In the genomic region with DNA sequence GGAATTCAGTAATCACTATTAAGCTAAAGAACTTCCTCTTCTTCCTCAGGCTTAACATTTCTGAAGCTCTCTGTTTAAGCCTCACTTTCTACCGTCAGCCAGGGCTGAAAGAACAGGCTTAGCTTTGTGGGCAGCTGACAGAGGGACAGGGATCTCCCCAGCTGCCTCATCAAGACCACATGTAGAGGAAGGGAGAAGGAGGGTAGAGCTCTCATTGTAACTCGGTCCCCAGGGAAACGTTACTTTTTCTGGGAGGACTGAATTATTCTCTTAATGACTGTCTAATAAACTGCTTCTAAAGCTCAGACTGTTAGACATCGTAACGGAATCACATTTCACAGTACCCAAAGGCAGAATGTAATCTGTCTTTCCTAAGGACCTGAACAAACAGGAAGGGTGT, we compare ENCODE assay signal across 16 cellular contexts.
DNase-seq lines count a peak whose midpoint lies in the region; ATAC-seq and TF ChIP-seq lines count a peak whose summit lies in the region.
"Had no signal": no experiment of that assay in that cellular context is flagged by ENCODE, and none has a peak within 500 bp of the region (broad histone marks: within the 10 kb centered on the region; RNA-seq: fewer than 3 reads in every experiment).

No MANE protein-coding gene starts in this region.

- H4K20me1 ChIP-seq in IMR-90 (ENCODE audit: insufficient read depth, low read length) = no peaks in the 10 kb centered on the region

- no peaks in the 10 kb centered on the region for H3K9me3 ChIP-seq in IMR-90 (ENCODE audit: control insufficient read depth, insufficient read depth, low read length)
- H3K9me3 ChIP-seq: A549, prostate gland had no signal

- no CpG with 5 or more reads among the region's 5 CpGs for WGBS in IMR-90 (ENCODE audit: extremely low coverage in 2 of 2, insufficient read length in 1 of 2), 2 experiments

- no peak overlapping the region for H2AK5ac ChIP-seq in IMR-90 (ENCODE audit: low read depth, low read length)

- no peak for TF ChIP-seq RAD21 in IMR-90 (IDR thresholded peaks at IDR 0.05; ENCODE audit: low read length)

- no peak for DNase-seq in activated naive CD4-positive, alpha-beta T cell treated with anti-CD3 and anti-CD28 coated beads, Interleukin-2, amount 10 ng/mL, durations not matched to agents 7 days and 5 days
- DNase-seq in IMR-90 = no peak
- DNase-seq in fibroblast of mammary gland (ENCODE audit: low read depth) = peak; percentile 1
- DNase-seq in activated CD8-positive, alpha-beta T cell treated with anti-CD3 and anti-CD28 coated beads for 36 hours = no peak
- no peak for DNase-seq in stimulated activated naive CD8-positive, alpha-beta T cell treated with anti-CD3 and anti-CD28 coated beads, Interleukin-15, amount 100 ng/mL, for 72 hours
- DNase-seq in HCEC 1CT = no peak
- DNase-seq in NCI-H2196 (lab: John Stamatoyannopoulos, UW; ENCODE audit: unreplicated experiment) = no peak
- DNase-seq: activated gamma-delta T cell, GF-D8, GM23248, NCI-H774 had no signal

- CTCF ChIA-PET in activated naive CD4-positive, alpha-beta T cell treated with anti-CD3 and anti-CD28 coated beads, Interleukin-2, amount 10 ng/mL, durations not matched to agents 7 days and 5 days (lab: Charles Lee) = interaction anchor here (0.6 kb wide), 1 partner anchor 13 kb away, joined by 3 read pairs; no protein-coding TSS in a partner anchor
- CTCF ChIA-PET in IMR-90 (lab: Yijun Ruan, JAX) = no interaction called here
- CTCF ChIA-PET in activated CD8-positive, alpha-beta T cell treated with anti-CD3 and anti-CD28 coated beads for 36 hours (lab: Charles Lee) = interaction anchor here (1.0 kb wide), 1 partner anchor 13 kb away, joined by 3 read pairs; no protein-coding TSS in a partner anchor

- dilution Hi-C loops in IMR-90 (cut with HindIII; ENCODE audit: low sequenced_read_pairs, unreplicated experiment) = no loop called here

- TF ChIP-seq CTCF in IMR-90 (conservative IDR thresholded peaks at IDR 0.05; ENCODE audit: low read depth, low read length) (no peak), fibroblast of mammary gland (conservative IDR thresholded peaks at IDR 0.05; ENCODE audit: control insufficient read depth, insufficient read depth, low read depth, low read length) (no peak)
- no peak for TF ChIP-seq CTCF in activated CD8-positive, alpha-beta T cell treated with anti-CD3 and anti-CD28 coated beads for 36 hours (IDR thresholded peaks at IDR 0.05)

- POLR2A ChIA-PET in IMR-90 (lab: Charles Lee; ENCODE audit: unreplicated experiment) = no interaction called here
- POLR2A ChIA-PET in activated CD8-positive, alpha-beta T cell treated with anti-CD3 and anti-CD28 coated beads for 36 hours (lab: Charles Lee) = interaction anchor here (0.6 kb wide), 1 partner anchor 250 kb away, joined by 3 read pairs; no protein-coding TSS in a partner anchor

- H3K4me3 ChIP-seq in IMR-90 (ENCODE audit: insufficient read depth, low read depth, low read length) (no peak overlapping the region), fibroblast of mammary gland (ENCODE audit: control insufficient read depth, low read depth, low read length) (no peak overlapping the region)
- H3K4me3 ChIP-seq: A549, GM23248, K562, prostate gland had no signal

- no peak overlapping the region for H3K9ac ChIP-seq in IMR-90 (ENCODE audit: low read depth, low read length)
- H3K9ac ChIP-seq: GM23248 had no signal

- intact Hi-C loops in IMR-90 (cut with micrococcal nuclease) = no loop called here
- intact Hi-C loops in activated CD8-positive, alpha-beta T cell treated with anti-CD3 and anti-CD28 coated beads for 36 hours (cut with micrococcal nuclease) = no loop called here

- no TSS peak for BruUV-seq in IMR-90 (replicated peaks; lab: Mats Ljungman, UMichigan)

- no peak overlapping the region for H4K5ac ChIP-seq in IMR-90 (ENCODE audit: low read depth, low read length)

- no peak overlapping the region for H2AFZ ChIP-seq in IMR-90 (replicated peaks; ENCODE audit: low read length, poor library complexity)
- H2AFZ ChIP-seq: GM23248 had no signal

- no peak overlapping the region for H4K91ac ChIP-seq in IMR-90 (ENCODE audit: insufficient read depth, low read depth, low read length)

- no peak overlapping the region for H2AK9ac ChIP-seq in IMR-90 (replicated peaks; ENCODE audit: low read depth, low read length, poor library complexity)

- H3K4me3 Mint-ChIP-seq in activated naive CD4-positive, alpha-beta T cell treated with anti-CD3 and anti-CD28 coated beads, Interleukin-2, amount 50 U/mL, for 24 hours = no peak overlapping the region
- H3K4me3 Mint-ChIP-seq in activated naive CD4-positive, alpha-beta T cell treated with anti-CD3 and anti-CD28 coated beads, Interleukin-2, amount 10 ng/mL, durations not matched to agents 7 days and 5 days = no peak overlapping the region
- H3K4me3 Mint-ChIP-seq in activated CD8-positive, alpha-beta T cell treated with anti-CD3 and anti-CD28 coated beads for 36 hours = no peak overlapping the region
- H3K4me3 Mint-ChIP-seq in stimulated activated naive CD8-positive, alpha-beta T cell treated with anti-CD3 and anti-CD28 coated beads, Interleukin-15, amount 100 ng/mL, for 72 hours = no peak overlapping the region

- H2BK15ac ChIP-seq in IMR-90 (ENCODE audit: low read depth, low read length) = no peak overlapping the region

- H3K4me1 ChIP-seq in IMR-90 (ENCODE audit: control insufficient read depth, insufficient read depth, low read length) = no peaks in the 10 kb centered on the region
- H3K4me1 ChIP-seq: A549, prostate gland had no signal

- no peak for TF ChIP-seq POLR2A in IMR-90 (IDR thresholded peaks at IDR 0.05; ENCODE audit: low read depth, low read length)

- no peaks in the 10 kb centered on the region for H3K9me3 Mint-ChIP-seq in activated naive CD4-positive, alpha-beta T cell treated with anti-CD3 and anti-CD28 coated beads, Interleukin-2, amount 50 U/mL, for 24 hours
- H3K9me3 Mint-ChIP-seq in activated naive CD4-positive, alpha-beta T cell treated with anti-CD3 and anti-CD28 coated beads, Interleukin-2, amount 10 ng/mL, durations not matched to agents 7 days and 5 days = no peaks in the 10 kb centered on the region
- H3K9me3 Mint-ChIP-seq in activated CD8-positive, alpha-beta T cell treated with anti-CD3 and anti-CD28 coated beads for 36 hours = no peaks in the 10 kb centered on the region
- no peaks in the 10 kb centered on the region for H3K9me3 Mint-ChIP-seq in stimulated activated naive CD8-positive, alpha-beta T cell treated with anti-CD3 and anti-CD28 coated beads, Interleukin-15, amount 100 ng/mL, for 72 hours

- no peaks in the 10 kb centered on the region for H3K36me3 Mint-ChIP-seq in activated naive CD4-positive, alpha-beta T cell treated with anti-CD3 and anti-CD28 coated beads, Interleukin-2, amount 50 U/mL, for 24 hours
- H3K36me3 Mint-ChIP-seq in activated naive CD4-positive, alpha-beta T cell treated with anti-CD3 and anti-CD28 coated beads, Interleukin-2, amount 10 ng/mL, durations not matched to agents 7 days and 5 days = no peaks in the 10 kb centered on the region
- no peaks in the 10 kb centered on the region for H3K36me3 Mint-ChIP-seq in activated CD8-positive, alpha-beta T cell treated with anti-CD3 and anti-CD28 coated beads for 36 hours (ENCODE audit: low read depth)

- ATAC-seq in IMR-90 (ENCODE audit: low read depth) = peak; percentile 27; the same call in 1 of the 2 replicates
- no peak for ATAC-seq in activated CD8-positive, alpha-beta T cell treated with anti-CD3 and anti-CD28 coated beads for 36 hours
- no peak for ATAC-seq in stimulated activated naive CD8-positive, alpha-beta T cell treated with anti-CD3 and anti-CD28 coated beads, Interleukin-15, amount 100 ng/mL, for 72 hours
- ATAC-seq: A549, K562 had no signal

- H3K18ac ChIP-seq in IMR-90 (ENCODE audit: low read depth, low read length) = no peak overlapping the region

- no peaks in the 10 kb centered on the region for H3K27me3 ChIP-seq in IMR-90 (ENCODE audit: control insufficient read depth, insufficient read depth, low read length)

- in situ Hi-C loops in IMR-90 (cut with MboI; ENCODE audit: low sequenced_read_pairs) = no loop called here

- no peaks in the 10 kb centered on the region for H3K4me1 Mint-ChIP-seq in activated naive CD4-positive, alpha-beta T cell treated with anti-CD3 and anti-CD28 coated beads, Interleukin-2, amount 50 U/mL, for 24 hours
- no peaks in the 10 kb centered on the region for H3K4me1 Mint-ChIP-seq in activated naive CD4-positive, alpha-beta T cell treated with anti-CD3 and anti-CD28 coated beads, Interleukin-2, amount 10 ng/mL, durations not matched to agents 7 days and 5 days
- H3K4me1 Mint-ChIP-seq in activated CD8-positive, alpha-beta T cell treated with anti-CD3 and anti-CD28 coated beads for 36 hours (ENCODE audit: low read depth) = no peaks in the 10 kb centered on the region
- H3K4me1 Mint-ChIP-seq in stimulated activated naive CD8-positive, alpha-beta T cell treated with anti-CD3 and anti-CD28 coated beads, Interleukin-15, amount 100 ng/mL, for 72 hours = no peaks in the 10 kb centered on the region

- peak overlapping the region; percentile 18 for H3K27ac Mint-ChIP-seq in activated naive CD4-positive, alpha-beta T cell treated with anti-CD3 and anti-CD28 coated beads, Interleukin-2, amount 50 U/mL, for 24 hours
- H3K27ac Mint-ChIP-seq in activated naive CD4-positive, alpha-beta T cell treated with anti-CD3 and anti-CD28 coated beads, Interleukin-2, amount 10 ng/mL, durations not matched to agents 7 days and 5 days = no peak overlapping the region
- H3K27ac Mint-ChIP-seq in activated CD8-positive, alpha-beta T cell treated with anti-CD3 and anti-CD28 coated beads for 36 hours = no peak overlapping the region
- H3K27ac Mint-ChIP-seq in stimulated activated naive CD8-positive, alpha-beta T cell treated with anti-CD3 and anti-CD28 coated beads, Interleukin-15, amount 100 ng/mL, for 72 hours = no peak overlapping the region

- no peak overlapping the region for H4K8ac ChIP-seq in IMR-90 (ENCODE audit: low read depth in 2 of 2, low read length in 2 of 2)

- H3K4me2 ChIP-seq in IMR-90 (ENCODE audit: low read depth, low read length) = no peak overlapping the region
- H3K4me2 ChIP-seq: A549 had no signal

- H3K27ac ChIP-seq in IMR-90 (ENCODE audit: insufficient read depth, low read length) = no peak overlapping the region
- H3K27ac ChIP-seq: A549, GM23248, prostate gland, VCaP had no signal

- H2BK120ac ChIP-seq in IMR-90 (ENCODE audit: low read depth, low read length) = no peak overlapping the region

- H3K4ac ChIP-seq in IMR-90 (ENCODE audit: low read depth, low read length) = no peak overlapping the region

- H3K23ac ChIP-seq in IMR-90 (ENCODE audit: low read depth, low read length) = no peak overlapping the region

- no peak overlapping the region for H3K14ac ChIP-seq in IMR-90 (replicated peaks; ENCODE audit: low read depth, low read length)

- H3K36me3 ChIP-seq in IMR-90 (ENCODE audit: control insufficient read depth, insufficient read depth, low read length) = peaks cover 5% of the 10 kb centered on the region; the same call in 1 of the 2 replicates
- H3K36me3 ChIP-seq: prostate gland had no signal

- H3K79me1 ChIP-seq in IMR-90 (ENCODE audit: low read depth in 1 of 2, low read length in 2 of 2) = no peaks in the 10 kb centered on the region

- no peak overlapping the region for H2BK5ac ChIP-seq in IMR-90 (ENCODE audit: low read depth, low read length, poor library complexity, severe bottlenecking)

- peaks cover 10% of the 10 kb centered on the region for H3K27me3 Mint-ChIP-seq in activated naive CD4-positive, alpha-beta T cell treated with anti-CD3 and anti-CD28 coated beads, Interleukin-2, amount 50 U/mL, for 24 hours
- H3K27me3 Mint-ChIP-seq in activated naive CD4-positive, alpha-beta T cell treated with anti-CD3 and anti-CD28 coated beads, Interleukin-2, amount 10 ng/mL, durations not matched to agents 7 days and 5 days = peaks cover 3% of the 10 kb centered on the region
- peaks cover 11% of the 10 kb centered on the region for H3K27me3 Mint-ChIP-seq in activated CD8-positive, alpha-beta T cell treated with anti-CD3 and anti-CD28 coated beads for 36 hours
- H3K27me3 Mint-ChIP-seq in stimulated activated naive CD8-positive, alpha-beta T cell treated with anti-CD3 and anti-CD28 coated beads, Interleukin-15, amount 100 ng/mL, for 72 hours = peaks cover 16% of the 10 kb centered on the region

- H3K9me1 ChIP-seq in IMR-90 (ENCODE audit: insufficient read depth, low read length) = no peaks in the 10 kb centered on the region

- H2BK20ac ChIP-seq in IMR-90 (ENCODE audit: low read depth, low read length) = no peak overlapping the region

- H3K56ac ChIP-seq in IMR-90 (ENCODE audit: extremely low read depth, insufficient read depth, low read length) = no peak overlapping the region
